In genomic region chr6:41947581-41948220, GRCh38 we compare ENCODE assay signal across 1 cellular context.
TF ChIP-seq lines count a peak whose summit lies in the region.

No MANE protein-coding gene starts in this region.

TF ChIP-seq in H1, 55 proteins besides CTCF, POLR2A, EP300 and RAD21:
- TF ChIP-seq, protein P1, sequence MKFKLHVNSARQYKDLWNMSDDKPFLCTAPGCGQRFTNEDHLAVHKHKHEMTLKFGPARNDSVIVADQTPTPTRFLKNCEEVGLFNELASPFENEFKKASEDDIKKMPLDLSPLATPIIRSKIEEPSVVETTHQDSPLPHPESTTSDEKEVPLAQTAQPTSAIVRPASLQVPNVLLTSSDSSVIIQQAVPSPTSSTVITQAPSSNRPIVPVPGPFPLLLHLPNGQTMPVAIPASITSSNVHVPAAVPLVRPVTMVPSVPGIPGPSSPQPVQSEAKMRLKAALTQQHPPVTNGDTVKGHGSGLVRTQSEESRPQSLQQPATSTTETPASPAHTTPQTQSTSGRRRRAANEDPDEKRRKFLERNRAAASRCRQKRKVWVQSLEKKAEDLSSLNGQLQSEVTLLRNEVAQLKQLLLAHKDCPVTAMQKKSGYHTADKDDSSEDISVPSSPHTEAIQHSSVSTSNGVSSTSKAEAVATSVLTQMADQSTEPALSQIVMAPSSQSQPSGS (IDR thresholded peaks at IDR 0.05; ENCODE audit: low read length) = no peak
- TF ChIP-seq RNF2 (IDR thresholded peaks at IDR 0.05; ENCODE audit: borderline replicate concordance, low read depth, low read length, missing control alignments, poor library complexity, severe bottlenecking) (no peak), GABPA (IDR thresholded peaks at IDR 0.05; ENCODE audit: borderline replicate concordance, insufficient read depth, low read length) (no peak), GTF2F1 (IDR thresholded peaks at IDR 0.05; ENCODE audit: borderline replicate concordance, low read depth, low read length) (no peak), TBP (IDR thresholded peaks at IDR 0.05; ENCODE audit: low read depth, low read length) (no peak), KDM5A (IDR thresholded peaks at IDR 0.05; ENCODE audit: low read length) (no peak), CBX5 (IDR thresholded peaks at IDR 0.05; ENCODE audit: low read depth, low read length) (no peak), JUND (IDR thresholded peaks at IDR 0.05; ENCODE audit: low read length) (no peak), RXRA (IDR thresholded peaks at IDR 0.05; ENCODE audit: insufficient read depth, low read depth, low read length) (no peak), SUZ12 (IDR thresholded peaks at IDR 0.05; ENCODE audit: low read length) (no peak)
- TF ChIP-seq, protein P2, sequence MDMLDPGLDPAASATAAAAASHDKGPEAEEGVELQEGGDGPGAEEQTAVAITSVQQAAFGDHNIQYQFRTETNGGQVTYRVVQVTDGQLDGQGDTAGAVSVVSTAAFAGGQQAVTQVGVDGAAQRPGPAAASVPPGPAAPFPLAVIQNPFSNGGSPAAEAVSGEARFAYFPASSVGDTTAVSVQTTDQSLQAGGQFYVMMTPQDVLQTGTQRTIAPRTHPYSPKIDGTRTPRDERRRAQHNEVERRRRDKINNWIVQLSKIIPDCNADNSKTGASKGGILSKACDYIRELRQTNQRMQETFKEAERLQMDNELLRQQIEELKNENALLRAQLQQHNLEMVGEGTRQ (IDR thresholded peaks at IDR 0.05; ENCODE audit: low read length) = no peak
